ENCODE assay signal across 7 cellular contexts in the genomic region with DNA sequence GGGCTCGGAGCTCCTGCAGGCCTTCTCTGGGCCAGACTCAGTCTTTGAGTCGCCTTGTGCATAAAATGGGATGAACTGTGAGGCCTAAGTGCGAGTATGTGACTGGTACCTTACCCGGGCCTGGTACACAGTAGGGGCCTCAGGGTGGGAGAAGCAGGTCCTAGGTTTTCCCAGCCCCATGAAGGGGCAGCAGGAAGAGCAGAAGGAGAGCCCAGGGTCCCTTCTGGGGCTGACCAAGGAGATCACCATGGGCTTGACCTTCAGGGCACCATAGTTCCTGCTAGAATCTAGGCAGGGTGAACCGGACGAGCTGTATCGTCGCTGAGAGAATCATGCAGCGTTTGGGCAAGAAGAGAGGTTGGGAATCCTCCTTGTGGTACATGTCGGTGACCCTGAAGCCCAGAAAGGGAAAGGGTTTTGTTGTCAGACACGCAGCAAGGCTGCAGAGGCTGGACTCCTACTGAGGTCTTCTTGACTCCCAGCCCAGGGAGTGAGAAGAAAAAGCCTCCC. TPM values are rescaled to one million over a fixed set of nuclear protein-coding genes. Genes with fewer than 3 reads are reported as not detected.
DNase-seq lines count a peak whose midpoint lies in the region; ATAC-seq and TF ChIP-seq lines count a peak whose summit lies in the region.

No MANE protein-coding gene starts in this region.

- H3K4me3 ChIP-seq in HCT116 (replicated peaks in 1 of 2; ENCODE audit: low read depth in 1 of 2, low read length in 2 of 2) (peak overlapping the region; percentile 94 to 99), WERI-Rb-1 (ENCODE audit: low read depth, low read length) (peak overlapping the region; percentile 72), iPS DF 6.9 (ENCODE audit: low read length) (peak overlapping the region; percentile 62; the same call in 1 of the 2 replicates), stomach smooth muscle (ENCODE audit: low read length in 2 of 2) (peak overlapping the region; percentile 80 to 93)

- H3K9ac ChIP-seq in HCT116 (ENCODE audit: low read length) (peak overlapping the region; percentile 98), stomach smooth muscle (ENCODE audit: low read length in 2 of 2) (peak overlapping the region; percentile 85 to 86)

- peaks cover 3 to 28% of the 10 kb centered on the region in 2 experiments; a peak in 2 of 4 replicates for H3K36me3 ChIP-seq in HCT116 (ENCODE audit: control insufficient read depth in 1 of 2, insufficient read depth in 2 of 2, low read length in 2 of 2)
- no peaks in the 10 kb centered on the region; the same call in 1 of the 2 replicates for H3K36me3 ChIP-seq in WERI-Rb-1
- H3K36me3 ChIP-seq in iPS DF 6.9 (ENCODE audit: control insufficient read depth, insufficient read depth, low read length): peaks cover 3% of the 10 kb centered on the region
- H3K36me3 ChIP-seq in stomach smooth muscle (ENCODE audit: control insufficient read depth in 2 of 2, insufficient read depth in 2 of 2, low read length in 2 of 2): peaks cover 8 to 19% of the 10 kb centered on the region in 2 donors

- no peaks in the 10 kb centered on the region for H4K20me1 ChIP-seq in HCT116 (ENCODE audit: insufficient read depth)

- TF ChIP-seq RAD21 in HCT116 (IDR thresholded peaks at IDR 0.05; ENCODE audit: low read depth): no peak

- CTCF ChIA-PET in HCT116 (lab: Charles Lee): no interaction called here

- TF ChIP-seq CTCF in HCT116 (IDR thresholded peaks at IDR 0.05 in 2 of 3, conservative IDR thresholded peaks at IDR 0.05 in 1 of 3; ENCODE audit: borderline replicate concordance in 1 of 3, insufficient read depth in 1 of 3, low read depth in 2 of 3, low read length in 2 of 3) (no peak), WERI-Rb-1 (IDR thresholded peaks at IDR 0.05; ENCODE audit: low read depth, low read length) (no peak)

- H3K9me3 ChIP-seq in HCT116 (ENCODE audit: control insufficient read depth in 1 of 2, insufficient read depth in 1 of 2, low read depth in 1 of 2, low read length in 2 of 2) (no peaks in the 10 kb centered on the region), WERI-Rb-1 (ENCODE audit: severe bottlenecking) (no peaks in the 10 kb centered on the region), iPS DF 6.9 (ENCODE audit: control insufficient read depth, insufficient read depth, low read length) (no peaks in the 10 kb centered on the region), stomach smooth muscle (ENCODE audit: control insufficient read depth in 2 of 2, low read length in 2 of 2) (no peaks in the 10 kb centered on the region)

- peak overlapping the region; percentile 95 for H3K27ac ChIP-seq in HCT116 (ENCODE audit: low read depth, low read length)
- peak overlapping the region; percentile 79 for H3K27ac ChIP-seq in WERI-Rb-1
- no peak overlapping the region for H3K27ac ChIP-seq in iPS DF 6.9 (ENCODE audit: low read length)
- H3K27ac ChIP-seq in stomach smooth muscle (ENCODE audit: low read length): peak overlapping the region; percentile 89

- DNase-seq in HCT116 (ENCODE audit: low read depth, low spot score) (no peak), WERI-Rb-1 (no peak), iPS DF 6.9 (ENCODE audit: low read depth, low spot score) (no peak), NCI-H526 treated with DMSO at 0.1 percent for 48 hours (lab: John Stamatoyannopoulos, UW) (no peak)

- intact Hi-C loops in HCT116 (cut with micrococcal nuclease): no loop called here

- POLR2A ChIA-PET in HCT116 (lab: Charles Lee): no interaction called here

- BruUV-seq in HCT116 (replicated peaks; lab: Mats Ljungman, UMichigan): TSS peak; percentile 69

- H3K4me1 ChIP-seq in HCT116 (ENCODE audit: control insufficient read depth in 1 of 2, insufficient read depth in 2 of 2, low read length in 2 of 2) (peaks cover 13 to 31% of the 10 kb centered on the region in 2 experiments), iPS DF 6.9 (ENCODE audit: control insufficient read depth, insufficient read depth, low read length) (peaks cover 3% of the 10 kb centered on the region; the same call in 1 of the 2 replicates), stomach smooth muscle (ENCODE audit: control insufficient read depth, insufficient read depth, low read length) (peaks cover 41% of the 10 kb centered on the region)

- H2AFZ ChIP-seq in HCT116 (ENCODE audit: low read depth, low read length, poor library complexity, severe bottlenecking): peak overlapping the region; percentile 16

- TF ChIP-seq POLR2A in HCT116 (IDR thresholded peaks at IDR 0.05; ENCODE audit: borderline replicate concordance, extremely low read depth, insufficient read depth, insufficient read length): no peak

- H3K79me2 ChIP-seq in HCT116 (ENCODE audit: insufficient read depth, low read length): peaks cover 30% of the 10 kb centered on the region

- peak overlapping the region; percentile 93 for H3K4me2 ChIP-seq in HCT116 (ENCODE audit: low read length)

- RAD21 ChIA-PET in HCT116 (lab: Charles Lee; ENCODE audit: low non-redundant PET in 1 of 2, low total read pairs in 2 of 2, uncharacterized antibody in 2 of 2, unreplicated experiment in 2 of 2): no interaction called here

- H3K27me3 ChIP-seq in HCT116 (ENCODE audit: insufficient read depth, low read length): no peaks in the 10 kb centered on the region
- H3K27me3 ChIP-seq in WERI-Rb-1 (ENCODE audit: insufficient read depth, low read depth, severe bottlenecking): no peaks in the 10 kb centered on the region
- no peaks in the 10 kb centered on the region for H3K27me3 ChIP-seq in iPS DF 6.9 (ENCODE audit: control insufficient read depth, insufficient read depth, low read length)
- no peaks in the 10 kb centered on the region for H3K27me3 ChIP-seq in stomach smooth muscle (ENCODE audit: control insufficient read depth in 1 of 2, insufficient read depth in 2 of 2, low read length in 2 of 2)

- H3K9me2 ChIP-seq in HCT116 (ENCODE audit: insufficient read depth): no peaks in the 10 kb centered on the region

- WGBS in iPS DF 6.9 (ENCODE audit: insufficient coverage, insufficient read length): no CpG with 5 or more reads among the region's 11 CpGs

- ATAC-seq in HCT116 (no peak), HG03196 (IDR thresholded peaks at IDR 0.05; ENCODE audit: unreplicated experiment) (no peak), GM18867 (IDR thresholded peaks at IDR 0.05; ENCODE audit: unreplicated experiment) (no peak)

TF ChIP-seq in HCT116, 20 proteins besides CTCF, POLR2A, EP300 and RAD21:
- TF ChIP-seq ZFX (IDR thresholded peaks at IDR 0.05): 0 out of 2 replicates have a peak, but pooled peaks have one; percentile 82
- TF ChIP-seq JUND (IDR thresholded peaks at IDR 0.05): no peak

RNA-seq across cellular contexts. Expression of gene PHYKPL, which starts 0.4 kb away (rescaled TPM):
- 57.8 TPM for total RNA-seq in HCT116 (2021; ENCODE audit: unreplicated experiment)
- polyA plus RNA-seq in HCT116 (2012): 40.9 and 42.3 TPM in 2 replicates

RNA-seq across cellular contexts. Expression of gene HNRNPAB, which starts 28.6 kb away (rescaled TPM):
- total RNA-seq in HCT116 (2021; ENCODE audit: unreplicated experiment): 273 TPM
- polyA plus RNA-seq in HCT116 (2012): 95.5 and 118 TPM in 2 replicates

RNA-seq across cellular contexts. Expression of gene GMCL2, which starts 45.8 kb away (rescaled TPM):
- total RNA-seq in HCT116 (2021; ENCODE audit: unreplicated experiment): not detected
- polyA plus RNA-seq in HCT116 (2012): not detected in 2 replicates
